2 cellular contexts compared by ENCODE assay signal in the genomic region with DNA sequence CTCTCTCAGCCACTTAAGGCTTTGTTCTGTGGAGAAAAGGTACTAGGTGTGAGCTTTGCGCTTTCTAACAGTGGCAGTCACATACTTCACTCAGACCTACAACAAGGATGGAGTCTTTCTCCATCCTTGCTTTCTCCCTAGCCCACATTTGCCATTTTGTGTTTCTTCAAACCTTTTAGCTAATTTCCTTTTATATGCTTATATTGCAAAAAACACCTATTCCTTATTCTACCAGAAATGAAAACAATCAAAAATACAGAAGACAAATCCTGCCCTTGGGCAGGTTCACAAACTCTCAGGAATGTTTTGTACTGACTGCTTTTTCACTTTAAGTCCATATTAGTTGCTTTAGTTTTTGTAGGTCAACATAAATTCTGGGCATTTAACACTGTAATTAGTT.
A peak's percentile ranks its signal among the peaks of the same experiment; 100 is the strongest.
TF ChIP-seq lines count a peak whose summit lies in the region.

No MANE protein-coding gene starts in this region.

TF ChIP-seq in HepG2, 621 proteins besides CTCF, POLR2A, EP300 and RAD21:
- TF ChIP-seq GTF3A (CRISPR knock-in tag; conservative IDR thresholded peaks at IDR 0.05): no peak
- TF ChIP-seq, protein P1, sequence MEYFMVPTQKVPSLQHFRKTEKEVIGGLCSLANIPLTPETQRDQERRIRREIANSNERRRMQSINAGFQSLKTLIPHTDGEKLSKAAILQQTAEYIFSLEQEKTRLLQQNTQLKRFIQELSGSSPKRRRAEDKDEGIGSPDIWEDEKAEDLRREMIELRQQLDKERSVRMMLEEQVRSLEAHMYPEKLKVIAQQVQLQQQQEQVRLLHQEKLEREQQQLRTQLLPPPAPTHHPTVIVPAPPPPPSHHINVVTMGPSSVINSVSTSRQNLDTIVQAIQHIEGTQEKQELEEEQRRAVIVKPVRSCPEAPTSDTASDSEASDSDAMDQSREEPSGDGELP (IDR thresholded peaks at IDR 0.05; ENCODE audit: borderline replicate concordance, low read depth): no peak
- TF ChIP-seq, protein P2, sequence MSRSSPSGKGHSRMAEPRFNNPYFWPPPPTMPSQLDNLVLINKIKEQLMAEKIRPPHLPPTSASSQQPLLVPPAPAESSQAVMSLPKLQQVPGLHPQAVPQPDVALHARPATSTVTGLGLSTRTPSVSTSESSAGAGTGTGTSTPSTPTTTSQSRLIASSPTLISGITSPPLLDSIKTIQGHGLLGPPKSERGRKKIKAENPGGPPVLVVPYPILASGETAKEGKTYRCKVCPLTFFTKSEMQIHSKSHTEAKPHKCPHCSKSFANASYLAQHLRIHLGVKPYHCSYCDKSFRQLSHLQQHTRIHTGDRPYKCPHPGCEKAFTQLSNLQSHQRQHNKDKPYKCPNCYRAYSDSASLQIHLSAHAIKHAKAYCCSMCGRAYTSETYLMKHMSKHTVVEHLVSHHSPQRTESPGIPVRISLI (CRISPR knock-in tag; IDR thresholded peaks at IDR 0.05; ENCODE audit: borderline replicate concordance): no peak
- TF ChIP-seq TBP (CRISPR knock-in tag; IDR thresholded peaks at IDR 0.05): no peak
- TF ChIP-seq ZBTB14 (CRISPR knock-in tag; IDR thresholded peaks at IDR 0.05): no peak
- TF ChIP-seq MAFK (conservative IDR thresholded peaks at IDR 0.05 in 1 of 2, IDR thresholded peaks at IDR 0.05 in 1 of 2; ENCODE audit: low read length in 2 of 2): peak; percentile 38 to 55; a peak in 3 of 4 replicates
- TF ChIP-seq, protein P3, sequence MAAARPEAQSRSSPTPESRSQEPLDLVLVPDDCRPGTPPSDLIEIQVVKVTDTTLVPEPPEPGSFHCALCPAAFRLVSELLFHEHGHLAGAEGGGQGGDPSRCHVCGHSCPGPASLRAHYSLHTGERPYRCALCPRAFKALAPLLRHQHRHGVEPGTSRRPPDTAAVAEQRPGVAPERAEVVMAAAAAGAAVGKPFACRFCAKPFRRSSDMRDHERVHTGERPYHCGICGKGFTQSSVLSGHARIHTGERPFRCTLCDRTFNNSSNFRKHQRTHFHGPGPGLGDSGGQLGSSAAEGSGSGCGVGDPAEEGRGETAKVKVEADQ (CRISPR knock-in tag; IDR thresholded peaks at IDR 0.05; ENCODE audit: borderline replicate concordance): no peak
- TF ChIP-seq KDM4B (CRISPR knock-in tag; IDR thresholded peaks at IDR 0.05): no peak
- no peak for TF ChIP-seq ZNF30 (CRISPR knock-in tag; IDR thresholded peaks at IDR 0.05)
- TF ChIP-seq EED (CRISPR knock-in tag; IDR thresholded peaks at IDR 0.05): no peak
- TF ChIP-seq, protein P4, sequence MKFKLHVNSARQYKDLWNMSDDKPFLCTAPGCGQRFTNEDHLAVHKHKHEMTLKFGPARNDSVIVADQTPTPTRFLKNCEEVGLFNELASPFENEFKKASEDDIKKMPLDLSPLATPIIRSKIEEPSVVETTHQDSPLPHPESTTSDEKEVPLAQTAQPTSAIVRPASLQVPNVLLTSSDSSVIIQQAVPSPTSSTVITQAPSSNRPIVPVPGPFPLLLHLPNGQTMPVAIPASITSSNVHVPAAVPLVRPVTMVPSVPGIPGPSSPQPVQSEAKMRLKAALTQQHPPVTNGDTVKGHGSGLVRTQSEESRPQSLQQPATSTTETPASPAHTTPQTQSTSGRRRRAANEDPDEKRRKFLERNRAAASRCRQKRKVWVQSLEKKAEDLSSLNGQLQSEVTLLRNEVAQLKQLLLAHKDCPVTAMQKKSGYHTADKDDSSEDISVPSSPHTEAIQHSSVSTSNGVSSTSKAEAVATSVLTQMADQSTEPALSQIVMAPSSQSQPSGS (CRISPR knock-in tag; IDR thresholded peaks at IDR 0.05): no peak
- peak; percentile 51; the same call in 1 of the 2 replicates for TF ChIP-seq MAFF (IDR thresholded peaks at IDR 0.05; ENCODE audit: low read depth, low read length)
TF ChIP-seq in HepG2: peak in this region for 2.

TF ChIP-seq in IMR-90, 13 proteins besides CTCF, POLR2A, EP300 and RAD21:
- no peak for TF ChIP-seq CHD1 (IDR thresholded peaks at IDR 0.05; ENCODE audit: low read depth, low read length)
- peak; percentile 37; the same call in 1 of the 2 replicates for TF ChIP-seq MAFK (IDR thresholded peaks at IDR 0.05; ENCODE audit: low read depth, low read length)
- no peak for TF ChIP-seq BHLHE40 (IDR thresholded peaks at IDR 0.05; ENCODE audit: low read depth, low read length)
